In the genomic region with DNA sequence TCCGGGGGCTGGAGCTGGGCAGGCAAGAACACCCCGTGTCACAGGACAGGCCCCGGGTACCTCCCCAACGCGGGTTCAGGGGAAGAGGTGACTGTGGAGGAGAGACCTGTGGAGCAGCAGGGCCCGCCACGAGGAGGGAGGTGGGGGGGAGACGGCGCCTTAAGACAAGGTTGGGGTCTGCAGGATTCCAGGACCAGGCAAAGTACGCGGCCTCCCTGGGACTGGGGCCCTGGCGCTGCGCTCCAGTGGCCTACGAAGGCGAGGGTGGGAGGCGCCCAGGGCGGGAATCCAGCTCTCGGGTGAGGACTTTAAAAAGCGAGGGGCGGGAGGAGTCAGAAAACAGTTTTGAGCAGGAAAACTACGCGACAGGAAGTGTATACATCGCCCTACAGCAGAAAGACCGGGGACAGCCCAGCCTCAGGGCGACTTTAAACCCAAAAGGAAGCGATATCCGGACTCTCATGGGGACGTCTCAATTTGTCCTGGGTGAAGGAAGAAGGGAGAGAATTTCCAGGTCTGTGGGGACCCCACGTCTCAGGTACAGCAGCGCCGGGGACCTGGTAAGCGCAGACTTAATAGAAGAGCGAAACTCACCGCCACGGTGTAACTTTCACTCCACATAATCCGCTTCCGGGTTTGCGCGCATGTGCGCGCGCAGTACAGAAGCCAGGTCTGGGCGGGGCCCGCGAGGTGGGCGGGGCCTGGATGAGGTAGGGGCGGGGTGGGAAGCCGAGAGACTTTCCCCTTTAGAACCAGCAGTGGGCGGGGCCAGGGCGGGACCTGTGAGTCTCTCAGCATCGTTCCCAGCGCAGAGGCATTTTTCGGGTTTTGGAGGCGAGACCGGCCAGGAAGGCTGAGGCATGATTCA, we compare ENCODE assay signal across 1 cellular context.
TF ChIP-seq lines count a peak whose summit lies in the region.

A gene (minus strand): TSS at position 638 of the 868 bp plus-strand sequence.

TF ChIP-seq in K562, 482 proteins besides CTCF, POLR2A, EP300 and RAD21 (continued from another document):
- TF ChIP-seq, protein P1, sequence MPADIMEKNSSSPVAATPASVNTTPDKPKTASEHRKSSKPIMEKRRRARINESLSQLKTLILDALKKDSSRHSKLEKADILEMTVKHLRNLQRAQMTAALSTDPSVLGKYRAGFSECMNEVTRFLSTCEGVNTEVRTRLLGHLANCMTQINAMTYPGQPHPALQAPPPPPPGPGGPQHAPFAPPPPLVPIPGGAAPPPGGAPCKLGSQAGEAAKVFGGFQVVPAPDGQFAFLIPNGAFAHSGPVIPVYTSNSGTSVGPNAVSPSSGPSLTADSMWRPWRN (IDR thresholded peaks at IDR 0.05; ENCODE audit: low read depth), result no peak
- TF ChIP-seq PPARD (CRISPR knock-in tag; IDR thresholded peaks at IDR 0.05) (no peak), TOE1 (IDR thresholded peaks at IDR 0.05; ENCODE audit: borderline replicate concordance) (0 out of 2 replicates have a peak, but pooled peaks have one; percentile 18), TOE1 (CRISPR knock-in tag; IDR thresholded peaks at IDR 0.05; ENCODE audit: borderline replicate concordance, low read depth) (no peak), NR2C2 (CRISPR knock-in tag; IDR thresholded peaks at IDR 0.05) (no peak), NR2C2 (tag; IDR thresholded peaks at IDR 0.05) (peak; percentile 82), RBFOX2 (IDR thresholded peaks at IDR 0.05; ENCODE audit: low read depth, low read length) (peak; percentile 71), MAZ (CRISPR knock-in tag; conservative IDR thresholded peaks at IDR 0.05 in 1 of 2, IDR thresholded peaks at IDR 0.05 in 1 of 2) (0 out of 4 replicates have a peak, but pooled peaks of 1 of the 2 experiments have one; percentile 4), TAF1 (IDR thresholded peaks at IDR 0.05; ENCODE audit: control insufficient read depth, extremely low read depth, insufficient read depth, low read length, severe bottlenecking) (peak; percentile 78), ZNF780A (CRISPR knock-in tag; IDR thresholded peaks at IDR 0.05) (no peak), PHF8 (IDR thresholded peaks at IDR 0.05; ENCODE audit: borderline replicate concordance, low read length) (peak; percentile 69; the same call in 1 of the 2 replicates), NCOA2 (IDR thresholded peaks at IDR 0.05; ENCODE audit: partially characterized antibody in 2 of 2) (no peak), POLR2G (IDR thresholded peaks at IDR 0.05; ENCODE audit: low read depth, low read length) (peak; percentile 71), ETV1 (tag; conservative IDR thresholded peaks at IDR 0.05; ENCODE audit: low read depth) (peak; percentile 60; the same call in 1 of the 2 replicates), HDAC1 (IDR thresholded peaks at IDR 0.05) (0 out of 4 replicates have a peak, but pooled peaks have one; percentile 33 to 58), ZFX (CRISPR knock-in tag; IDR thresholded peaks at IDR 0.05) (peak; percentile 58), GABPB1 (CRISPR knock-in tag; IDR thresholded peaks at IDR 0.05) (peak; percentile 54; the same call in 1 of the 2 replicates), CTBP1 (IDR thresholded peaks at IDR 0.05; ENCODE audit: borderline replicate concordance) (no peak), MTA3 (IDR thresholded peaks at IDR 0.05; ENCODE audit: borderline replicate concordance) (no peak), ZSCAN29 (IDR thresholded peaks at IDR 0.05) (no peak; the same call in 1 of the 2 replicates), GABPA (tag; conservative IDR thresholded peaks at IDR 0.05; ENCODE audit: low read depth) (peak; percentile 77), NRF1 (conservative IDR thresholded peaks at IDR 0.05 in 1 of 2, IDR thresholded peaks at IDR 0.05 in 1 of 2) (peak; percentile 91 to 92), CXXC5 (CRISPR knock-in tag; IDR thresholded peaks at IDR 0.05) (0 out of 2 replicates have a peak, but pooled peaks have one; percentile 50), MYC (IDR thresholded peaks at IDR 0.05; ENCODE audit: low read depth, low read length) (peak; percentile 77), MYC (CRISPR knock-in tag; IDR thresholded peaks at IDR 0.05; ENCODE audit: borderline replicate concordance, low read depth) (no peak), MXI1 (IDR thresholded peaks at IDR 0.05; ENCODE audit: low read depth, low read length) (peak; percentile 51; the same call in 1 of the 2 replicates), NFATC3 (IDR thresholded peaks at IDR 0.05) (no peak), MEIS2 (IDR thresholded peaks at IDR 0.05; ENCODE audit: partially characterized antibody) (peak; percentile 13), CREM (IDR thresholded peaks at IDR 0.05; ENCODE audit: low read depth) (peak; percentile 46; the same call in 1 of the 2 replicates), KLF1 (tag; IDR thresholded peaks at IDR 0.05) (no peak), SAP30 (IDR thresholded peaks at IDR 0.05; ENCODE audit: borderline replicate concordance, insufficient read depth, low read depth, low read length, poor library complexity, severe bottlenecking) (peak; percentile 60), ERF (CRISPR knock-in tag; IDR thresholded peaks at IDR 0.05) (0 out of 2 replicates have a peak, but pooled peaks have one; percentile 35), POLR2AphosphoS2 (IDR thresholded peaks at IDR 0.05; ENCODE audit: low read length) (0 out of 2 replicates have a peak, but pooled peaks have one; percentile 58), TBL1XR1 (IDR thresholded peaks at IDR 0.05; ENCODE audit: low read length in 2 of 2) (peak in 1 of 2 experiments; percentile 21; a peak in 1 of 4 replicates), ZNF778 (CRISPR knock-in tag; IDR thresholded peaks at IDR 0.05) (no peak), GTF2E2 (tag; IDR thresholded peaks at IDR 0.05) (peak; percentile 60; the same call in 1 of the 2 replicates)
- TF ChIP-seq, protein P2, sequence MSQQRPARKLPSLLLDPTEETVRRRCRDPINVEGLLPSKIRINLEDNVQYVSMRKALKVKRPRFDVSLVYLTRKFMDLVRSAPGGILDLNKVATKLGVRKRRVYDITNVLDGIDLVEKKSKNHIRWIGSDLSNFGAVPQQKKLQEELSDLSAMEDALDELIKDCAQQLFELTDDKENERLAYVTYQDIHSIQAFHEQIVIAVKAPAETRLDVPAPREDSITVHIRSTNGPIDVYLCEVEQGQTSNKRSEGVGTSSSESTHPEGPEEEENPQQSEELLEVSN (IDR thresholded peaks at IDR 0.05; ENCODE audit: borderline replicate concordance in 1 of 2, extremely low read depth in 1 of 2, insufficient read depth in 1 of 2, insufficient read length in 1 of 2, low read depth in 1 of 2, low read length in 1 of 2, poor library complexity in 1 of 2, severe bottlenecking in 1 of 2), result peak in 1 of 2 experiments; percentile 82
- TF ChIP-seq, protein P3, sequence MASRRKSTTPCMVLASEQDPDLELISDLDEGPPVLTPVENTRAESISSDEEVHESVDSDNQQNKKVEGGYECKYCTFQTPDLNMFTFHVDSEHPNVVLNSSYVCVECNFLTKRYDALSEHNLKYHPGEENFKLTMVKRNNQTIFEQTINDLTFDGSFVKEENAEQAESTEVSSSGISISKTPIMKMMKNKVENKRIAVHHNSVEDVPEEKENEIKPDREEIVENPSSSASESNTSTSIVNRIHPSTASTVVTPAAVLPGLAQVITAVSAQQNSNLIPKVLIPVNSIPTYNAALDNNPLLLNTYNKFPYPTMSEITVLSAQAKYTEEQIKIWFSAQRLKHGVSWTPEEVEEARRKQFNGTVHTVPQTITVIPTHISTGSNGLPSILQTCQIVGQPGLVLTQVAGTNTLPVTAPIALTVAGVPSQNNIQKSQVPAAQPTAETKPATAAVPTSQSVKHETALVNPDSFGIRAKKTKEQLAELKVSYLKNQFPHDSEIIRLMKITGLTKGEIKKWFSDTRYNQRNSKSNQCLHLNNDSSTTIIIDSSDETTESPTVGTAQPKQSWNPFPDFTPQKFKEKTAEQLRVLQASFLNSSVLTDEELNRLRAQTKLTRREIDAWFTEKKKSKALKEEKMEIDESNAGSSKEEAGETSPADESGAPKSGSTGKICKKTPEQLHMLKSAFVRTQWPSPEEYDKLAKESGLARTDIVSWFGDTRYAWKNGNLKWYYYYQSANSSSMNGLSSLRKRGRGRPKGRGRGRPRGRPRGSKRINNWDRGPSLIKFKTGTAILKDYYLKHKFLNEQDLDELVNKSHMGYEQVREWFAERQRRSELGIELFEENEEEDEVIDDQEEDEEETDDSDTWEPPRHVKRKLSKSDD (conservative IDR thresholded peaks at IDR 0.05; ENCODE audit: low read length), result no peak
- TF ChIP-seq, protein P4, sequence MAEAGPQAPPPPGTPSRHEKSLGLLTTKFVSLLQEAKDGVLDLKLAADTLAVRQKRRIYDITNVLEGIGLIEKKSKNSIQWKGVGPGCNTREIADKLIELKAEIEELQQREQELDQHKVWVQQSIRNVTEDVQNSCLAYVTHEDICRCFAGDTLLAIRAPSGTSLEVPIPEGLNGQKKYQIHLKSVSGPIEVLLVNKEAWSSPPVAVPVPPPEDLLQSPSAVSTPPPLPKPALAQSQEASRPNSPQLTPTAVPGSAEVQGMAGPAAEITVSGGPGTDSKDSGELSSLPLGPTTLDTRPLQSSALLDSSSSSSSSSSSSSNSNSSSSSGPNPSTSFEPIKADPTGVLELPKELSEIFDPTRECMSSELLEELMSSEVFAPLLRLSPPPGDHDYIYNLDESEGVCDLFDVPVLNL (CRISPR knock-in tag; IDR thresholded peaks at IDR 0.05; ENCODE audit: low read depth), result no peak
- TF ChIP-seq, protein P5, sequence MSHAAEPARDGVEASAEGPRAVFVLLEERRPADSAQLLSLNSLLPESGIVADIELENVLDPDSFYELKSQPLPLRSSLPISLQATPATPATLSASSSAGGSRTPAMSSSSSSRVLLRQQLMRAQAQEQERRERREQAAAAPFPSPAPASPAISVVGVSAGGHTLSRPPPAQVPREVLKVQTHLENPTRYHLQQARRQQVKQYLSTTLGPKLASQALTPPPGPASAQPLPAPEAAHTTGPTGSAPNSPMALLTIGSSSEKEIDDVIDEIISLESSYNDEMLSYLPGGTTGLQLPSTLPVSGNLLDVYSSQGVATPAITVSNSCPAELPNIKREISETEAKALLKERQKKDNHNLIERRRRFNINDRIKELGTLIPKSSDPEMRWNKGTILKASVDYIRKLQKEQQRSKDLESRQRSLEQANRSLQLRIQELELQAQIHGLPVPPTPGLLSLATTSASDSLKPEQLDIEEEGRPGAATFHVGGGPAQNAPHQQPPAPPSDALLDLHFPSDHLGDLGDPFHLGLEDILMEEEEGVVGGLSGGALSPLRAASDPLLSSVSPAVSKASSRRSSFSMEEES (CRISPR knock-in tag; IDR thresholded peaks at IDR 0.05), result no peak
- TF ChIP-seq, protein P6, sequence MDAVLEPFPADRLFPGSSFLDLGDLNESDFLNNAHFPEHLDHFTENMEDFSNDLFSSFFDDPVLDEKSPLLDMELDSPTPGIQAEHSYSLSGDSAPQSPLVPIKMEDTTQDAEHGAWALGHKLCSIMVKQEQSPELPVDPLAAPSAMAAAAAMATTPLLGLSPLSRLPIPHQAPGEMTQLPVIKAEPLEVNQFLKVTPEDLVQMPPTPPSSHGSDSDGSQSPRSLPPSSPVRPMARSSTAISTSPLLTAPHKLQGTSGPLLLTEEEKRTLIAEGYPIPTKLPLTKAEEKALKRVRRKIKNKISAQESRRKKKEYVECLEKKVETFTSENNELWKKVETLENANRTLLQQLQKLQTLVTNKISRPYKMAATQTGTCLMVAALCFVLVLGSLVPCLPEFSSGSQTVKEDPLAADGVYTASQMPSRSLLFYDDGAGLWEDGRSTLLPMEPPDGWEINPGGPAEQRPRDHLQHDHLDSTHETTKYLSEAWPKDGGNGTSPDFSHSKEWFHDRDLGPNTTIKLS (IDR thresholded peaks at IDR 0.05; ENCODE audit: borderline replicate concordance, low read depth), result peak; percentile 73; the same call in 1 of the 2 replicates
- TF ChIP-seq, protein P7, sequence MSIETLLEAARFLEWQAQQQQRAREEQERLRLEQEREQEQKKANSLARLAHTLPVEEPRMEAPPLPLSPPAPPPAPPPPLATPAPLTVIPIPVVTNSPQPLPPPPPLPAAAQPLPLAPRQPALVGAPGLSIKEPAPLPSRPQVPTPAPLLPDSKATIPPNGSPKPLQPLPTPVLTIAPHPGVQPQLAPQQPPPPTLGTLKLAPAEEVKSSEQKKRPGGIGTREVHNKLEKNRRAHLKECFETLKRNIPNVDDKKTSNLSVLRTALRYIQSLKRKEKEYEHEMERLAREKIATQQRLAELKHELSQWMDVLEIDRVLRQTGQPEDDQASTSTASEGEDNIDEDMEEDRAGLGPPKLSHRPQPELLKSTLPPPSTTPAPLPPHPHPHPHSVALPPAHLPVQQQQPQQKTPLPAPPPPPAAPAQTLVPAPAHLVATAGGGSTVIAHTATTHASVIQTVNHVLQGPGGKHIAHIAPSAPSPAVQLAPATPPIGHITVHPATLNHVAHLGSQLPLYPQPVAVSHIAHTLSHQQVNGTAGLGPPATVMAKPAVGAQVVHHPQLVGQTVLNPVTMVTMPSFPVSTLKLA (conservative IDR thresholded peaks at IDR 0.05), result peak; percentile 68 to 77; a peak in 3 of 4 replicates
